Comparison of ENCODE assay signal across 35 cellular contexts in the genomic region with DNA sequence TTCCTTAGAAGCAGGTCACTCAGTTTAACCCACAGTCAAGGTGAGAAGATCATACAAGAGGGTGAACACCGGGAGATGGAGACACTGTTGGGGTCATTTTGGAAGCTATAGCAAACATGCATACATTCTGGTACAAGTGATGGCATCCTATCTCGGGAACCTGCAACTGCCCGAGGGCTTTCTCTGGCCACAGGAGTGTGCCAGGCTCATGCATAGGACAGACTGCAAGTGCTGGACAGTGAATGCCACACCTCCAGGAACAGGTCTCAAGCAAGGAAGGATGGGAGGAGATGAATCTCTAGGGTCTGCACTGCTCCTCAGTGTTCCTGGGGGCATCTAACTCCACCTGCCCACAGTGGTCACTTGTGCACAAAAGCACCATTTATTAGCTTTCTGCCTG.
"Had no signal": no experiment of that assay in that cellular context is flagged by ENCODE, and none has a peak within 500 bp of the region (broad histone marks: within the 10 kb centered on the region; RNA-seq: fewer than 3 reads in every experiment).

No MANE protein-coding gene starts in this region.

- H3K4me1 ChIP-seq: adrenal gland, body of pancreas, breast epithelium had no signal

- ATAC-seq: activated CD8-positive, alpha-beta T cell treated with anti-CD3 and anti-CD28 coated beads for 36 hours; activated naive CD4-positive, alpha-beta T cell treated with anti-CD3 and anti-CD28 coated beads, Interleukin-2, amount 50 U/mL, for 72 hours; activated T-cell treated with anti-CD3 and anti-CD28 coated beads, Interleukin-2, amount 50 U/mL, for 4 hours; activated T-cell treated with anti-CD3 and anti-CD28 coated beads, Interleukin-2, amount 50 U/mL, for 72 hours; activated T-helper 17 cell treated with anti-CD3 and anti-CD28 coated beads, Interleukin-2, amount 50 U/mL, for 72 hours; body of pancreas had no signal

- FAIRE-seq: astrocyte, TTC549 had no signal

- H3K4me3 ChIP-seq: adrenal gland, body of pancreas, breast epithelium had no signal

- H3K27me3 ChIP-seq: adrenal gland, body of pancreas, brain microvascular endothelial cell, breast epithelium had no signal

- H3K36me3 ChIP-seq: adrenal gland, brain microvascular endothelial cell, breast epithelium had no signal

- H3K27ac ChIP-seq: adrenal gland, body of pancreas, brain microvascular endothelial cell, breast epithelium, VCaP had no signal

- H3K9me3 ChIP-seq: adrenal gland, body of pancreas, breast epithelium had no signal

- DNase-seq: activated B cell treated with CpG ODN at 0.5 μM for 24 hours; activated CD4-positive, alpha-beta memory T cell treated with anti-CD3 and anti-CD28 coated beads for 36 hours; activated CD4-positive, alpha-beta T cell treated with anti-CD3 and anti-CD28 coated beads for 4 hours; activated CD4-positive, alpha-beta T cell treated with anti-CD3 and anti-CD28 coated beads, Interleukin-2, amount 10 ng/mL, durations not matched to agents 24 days and 14 days; activated CD4-positive, alpha-beta T cell treated with anti-CD3 and anti-CD28 coated beads, Interleukin-2, amount 50 U/mL, for 1 hour; activated CD4-positive, alpha-beta T cell treated with anti-CD3 and anti-CD28 coated beads, Interleukin-2, amount 50 U/mL, for 4 hours; activated CD4-positive, CD25-positive, alpha-beta regulatory T cell treated with anti-CD3 and anti-CD28 coated beads, Interleukin-2, amount 50 U/mL, for 72 hours; activated CD8-positive, alpha-beta memory T cell treated with anti-CD3 and anti-CD28 coated beads, Interleukin-2, amount 50 U/mL, for 4 hours; activated CD8-positive, alpha-beta T cell treated with anti-CD3 and anti-CD28 coated beads for 36 hours; activated effector memory CD4-positive, alpha-beta T cell treated with anti-CD3 and anti-CD28 coated beads, Interleukin-2, amount 50 U/mL, for 16 hours; activated gamma-delta T cell treated with Interleukin-2 at 50 U/mL for 16 hours; activated naive CD4-positive, alpha-beta T cell; activated naive CD4-positive, alpha-beta T cell treated with anti-CD3 and anti-CD28 coated beads for 36 hours; activated naive CD4-positive, alpha-beta T cell treated with anti-CD3 and anti-CD28 coated beads, Interleukin-2, amount 50 U/mL, for 16 hours; activated naive CD8-positive, alpha-beta T cell treated with anti-CD3 and anti-CD28 coated beads for 36 hours; activated T-cell treated with anti-CD3 and anti-CD28 coated beads for 4 hours; activated T-cell treated with anti-CD3 and anti-CD28 coated beads, Interleukin-2, amount 50 U/mL, for 1 hour; activated T-cell treated with anti-CD3 and anti-CD28 coated beads, Interleukin-2, amount 50 U/mL, for 4 hours; activated T-cell treated with anti-CD3 and anti-CD28 coated beads, Interleukin-2, amount 50 U/mL, for 72 hours; adrenal gland; amniotic stem cell; aorta; body of pancreas; brain microvascular endothelial cell; caudate nucleus; cerebellar nuclear complex; T-helper 1 cell; T-helper 2 cell; T-helper 9 cell had no signal
